ENCODE assay signal across 9 cellular contexts in genomic region chr16:30183236-30183960, GRCh38. TPM values are rescaled to one million over a fixed set of nuclear protein-coding genes. Genes with fewer than 3 reads are reported as not detected.
DNase-seq lines count a peak whose midpoint lies in the region; ATAC-seq and TF ChIP-seq lines count a peak whose summit lies in the region.
"Had no signal": no experiment of that assay in that cellular context is flagged by ENCODE, and none has a peak within 500 bp of the region (broad histone marks: within the 10 kb centered on the region; RNA-seq: fewer than 3 reads in every experiment).

Gene CORO1A (plus strand): TSS chr16:30183602. CDS start chr16:30185210, 1,608 bp downstream.

- no peaks in the 10 kb centered on the region for H3K27me3 ChIP-seq in CD4-positive, alpha-beta T cell (ENCODE audit: control insufficient read depth, insufficient read depth, low read length)
- H3K27me3 ChIP-seq in HUES6 (ENCODE audit: control insufficient read depth, insufficient read depth, low read length): peaks cover 23% of the 10 kb centered on the region

- intact Hi-C loops in CD4-positive, alpha-beta T cell (cut with DNase I, micrococcal nuclease): no loop called here

- peak within 1 kb of the TSS; percentile 99 for H3K4me3 Mint-ChIP-seq in CD4-positive, alpha-beta T cell
- H3K4me3 Mint-ChIP-seq in nephron progenitor cell: peak within 1 kb of the TSS; percentile 84

- POLR2A ChIA-PET in CD4-positive, alpha-beta T cell (lab: Charles Lee): interaction anchor here (0.6 to 6.0 kb wide), 39 partner anchors 9 to 475 kb away, joined by 3 to 163 read pairs (median 5); partner anchors contain the start of genes ALDOA, CD2BP2, DCTPP1 and FBRS

- H3K27ac Mint-ChIP-seq in CD4-positive, alpha-beta T cell: peak within 1 kb of the TSS; percentile 98
- H3K27ac Mint-ChIP-seq in nephron progenitor cell: no peak within 1 kb of the TSS

- H3K9me3 ChIP-seq in CD4-positive, alpha-beta T cell (ENCODE audit: control insufficient read depth, low read length): no peaks in the 10 kb centered on the region
- H3K9me3 ChIP-seq in HUES6 (ENCODE audit: control insufficient read depth, insufficient read depth, low read depth, low read length): no peaks in the 10 kb centered on the region

- H3K4me3 ChIP-seq in HUES6 (ENCODE audit: low read depth, low read length) (peak within 1 kb of the TSS; percentile 84), fibroblast of the aortic adventitia (ENCODE audit: low read depth, low read length) (peak within 1 kb of the TSS; percentile 63)

- H3K4me1 Mint-ChIP-seq in CD4-positive, alpha-beta T cell (ENCODE audit: low read depth): peaks cover 39% of the 10 kb centered on the region
- peaks cover 9% of the 10 kb centered on the region for H3K4me1 Mint-ChIP-seq in nephron progenitor cell

- peak; percentile 68 to 84 (median 79) for DNase-seq in CD4-positive, alpha-beta T cell
- DNase-seq in RKO (ENCODE audit: low spot score) (peak; percentile 81), fibroblast of the aortic adventitia (ENCODE audit: low read depth) (peak; percentile 52), nephron progenitor cell (peak; percentile 90)
- peak; percentile 72 for DNase-seq in activated T-helper 1 cell treated with anti-CD3 and anti-CD28 coated beads, Interleukin-2, amount 50 U/mL, for 16 hours (ENCODE audit: low read depth in 1 of 2, low spot score in 1 of 2)
- DNase-seq in stimulated activated naive CD8-positive, alpha-beta T cell treated with anti-CD3 and anti-CD28 coated beads, Interleukin-15, Interleukin-2, amounts not matched to agents 100 U/mL and 50 U/mL, for 24 hours: peak; percentile 92

- H3K36me3 ChIP-seq in HUES6 (ENCODE audit: control insufficient read depth, insufficient read depth, low read length): no peaks in the 10 kb centered on the region

- peaks cover 10% of the 10 kb centered on the region for H3K4me1 ChIP-seq in HUES6 (ENCODE audit: control insufficient read depth, insufficient read depth, low read length)

- H3K9me3 Mint-ChIP-seq in CD4-positive, alpha-beta T cell: no peaks in the 10 kb centered on the region
- no peaks in the 10 kb centered on the region for H3K9me3 Mint-ChIP-seq in nephron progenitor cell

- H3K27ac ChIP-seq in CD4-positive, alpha-beta T cell (ENCODE audit: low read depth, low read length): peak within 1 kb of the TSS; percentile 96
- H3K27ac ChIP-seq in HUES6 (ENCODE audit: low read depth, low read length): no peak within 1 kb of the TSS
- H3K27ac ChIP-seq: epithelial cell of prostate had no signal

- TF ChIP-seq CTCF in CD4-positive, alpha-beta T cell (IDR thresholded peaks at IDR 0.05): no peak
- TF ChIP-seq CTCF in fibroblast of the aortic adventitia (IDR thresholded peaks at IDR 0.05; ENCODE audit: insufficient read depth, low read length) (no peak), nephron progenitor cell (IDR thresholded peaks at IDR 0.05) (no peak)

- peaks cover 44% of the 10 kb centered on the region for H3K36me3 Mint-ChIP-seq in CD4-positive, alpha-beta T cell (ENCODE audit: low read depth)
- H3K36me3 Mint-ChIP-seq in nephron progenitor cell (ENCODE audit: low read depth): no peaks in the 10 kb centered on the region

- H3K27me3 Mint-ChIP-seq in CD4-positive, alpha-beta T cell: no peaks in the 10 kb centered on the region
- H3K27me3 Mint-ChIP-seq in nephron progenitor cell (ENCODE audit: low read depth, poor library complexity): peaks cover 27% of the 10 kb centered on the region

- H3K9ac ChIP-seq in HUES6 (ENCODE audit: low read length): no peak within 1 kb of the TSS

- peak; percentile 45 for ATAC-seq in CD4-positive, alpha-beta T cell (ENCODE audit: poor library complexity)
- ATAC-seq in GM19455 (IDR thresholded peaks at IDR 0.05; ENCODE audit: unreplicated experiment): peak; percentile 39
- ATAC-seq in stimulated activated naive CD8-positive, alpha-beta T cell treated with anti-CD3 and anti-CD28 coated beads, Interleukin-15, Interleukin-2, amounts not matched to agents 100 U/mL and 50 U/mL, for 24 hours: peak; percentile 59

- CTCF ChIA-PET in CD4-positive, alpha-beta T cell (lab: Charles Lee): interaction anchor here (0.6 to 0.9 kb wide), 2 partner anchors 92 to 226 kb away, joined by 4 read pairs; partner anchors contain the start of gene TBX6

RNA-seq across cellular contexts. Expression of gene CORO1A, which starts in this region (rescaled TPM):
- 100 to 1,000 TPM; 411 to 416 TPM for total RNA-seq in CD4-positive, alpha-beta T cell
- total RNA-seq in fibroblast of the aortic adventitia (ENCODE audit: low replicate concordance): 1.9 and 2.8 TPM in 2 replicates

Comparison
In these comparisons a context has a peak if more than half of its experiments do, and no peak if none do; other contexts are left out.
1. RNA of gene CORO1A (total RNA-seq): 411 to 416 TPM in CD4-positive, alpha-beta T cell; 1.9 to 2.8 TPM in fibroblast of the aortic adventitia; every median in the first group is over 100 times any median in the second.
2. Peak in every context shown above with its lines, with median percentiles within 50 percentile points of each other: ATAC-seq and DNase-seq.